Comparison of ENCODE assay signal across 17 cellular contexts in genomic region chr7:129210989-129211312, GRCh38. TPM values are rescaled to one million over a fixed set of nuclear protein-coding genes. Genes with fewer than 3 reads are reported as not detected.
"Had no signal": no experiment of that assay in that cellular context is flagged by ENCODE, and none has a peak within 500 bp of the region (broad histone marks: within the 10 kb centered on the region; RNA-seq: fewer than 3 reads in every experiment).

No MANE protein-coding gene starts in this region.

- H3K27ac ChIP-seq: esophagus muscularis mucosa, foreskin keratinocyte, neural progenitor cell, testis, transverse colon had no signal

- H3K27me3 ChIP-seq: esophagus muscularis mucosa, foreskin keratinocyte, neural progenitor cell, testis, transverse colon had no signal

- H3K27me3 Mint-ChIP-seq: activated CD4-positive, alpha-beta T cell treated with anti-CD3 and anti-CD28 coated beads for 36 hours; activated naive CD4-positive, alpha-beta T cell treated with anti-CD3 and anti-CD28 coated beads, Interleukin-2, amount 50 U/mL, for 24 hours; activated naive CD8-positive, alpha-beta T cell treated with anti-CD3 and anti-CD28 coated beads, Interleukin-2, amount 50 U/mL, for 24 hours; naive B cell; stimulated activated naive B cell treated with anti-CD40 and anti-IgM and Interleukin-4, amounts not matched to agents 10 μg/mL and 1 μg/mL and 100 μg/mL, for 72 hours had no signal

- H3K4me3 Mint-ChIP-seq: activated CD4-positive, alpha-beta T cell treated with anti-CD3 and anti-CD28 coated beads for 36 hours; activated CD8-positive, alpha-beta memory T cell treated with anti-CD3 and anti-CD28 coated beads, Interleukin-2, amount 10 ng/mL, durations not matched to agents 7 days and 5 days; activated CD8-positive, alpha-beta T cell treated with anti-CD3 and anti-CD28 coated beads, Interleukin-2, amount 10 ng/mL, durations not matched to agents 7 days and 5 days; activated naive CD4-positive, alpha-beta T cell treated with anti-CD3 and anti-CD28 coated beads, Interleukin-2, amount 50 U/mL, for 24 hours; activated naive CD8-positive, alpha-beta T cell treated with anti-CD3 and anti-CD28 coated beads, Interleukin-2, amount 50 U/mL, for 24 hours; endodermal cell; mesothelial cell of epicardium; naive B cell; neural progenitor cell; stimulated activated naive B cell treated with anti-CD40 and anti-IgM and Interleukin-4, amounts not matched to agents 10 μg/mL and 1 μg/mL and 100 μg/mL, for 72 hours; T-helper 2 cell treated with Interferon-gamma antibody and Interleukin-4, amounts not matched to agents 5 μg/mL and 100 μg/mL, for 36 hours had no signal

- H3K4me3 ChIP-seq: esophagus muscularis mucosa, neural progenitor cell, smooth muscle cell, testis, transverse colon had no signal

- H3K36me3 Mint-ChIP-seq: activated CD8-positive, alpha-beta memory T cell treated with anti-CD3 and anti-CD28 coated beads, Interleukin-2, amount 10 ng/mL, durations not matched to agents 7 days and 5 days; naive B cell; stimulated activated naive B cell treated with anti-CD40 and anti-IgM and Interleukin-4, amounts not matched to agents 10 μg/mL and 1 μg/mL and 100 μg/mL, for 72 hours had no signal

- H3K4me2 ChIP-seq: neural progenitor cell, smooth muscle cell had no signal

- H3K36me3 ChIP-seq: neural progenitor cell, transverse colon had no signal

- H3K4me1 ChIP-seq: foreskin keratinocyte, neural progenitor cell, transverse colon had no signal

- H3K27ac Mint-ChIP-seq: activated CD4-positive, alpha-beta T cell treated with anti-CD3 and anti-CD28 coated beads for 36 hours; activated CD8-positive, alpha-beta memory T cell treated with anti-CD3 and anti-CD28 coated beads, Interleukin-2, amount 10 ng/mL, durations not matched to agents 7 days and 5 days; activated CD8-positive, alpha-beta T cell treated with anti-CD3 and anti-CD28 coated beads, Interleukin-2, amount 10 ng/mL, durations not matched to agents 7 days and 5 days; activated naive CD4-positive, alpha-beta T cell treated with anti-CD3 and anti-CD28 coated beads, Interleukin-2, amount 50 U/mL, for 24 hours; activated naive CD8-positive, alpha-beta T cell treated with anti-CD3 and anti-CD28 coated beads, Interleukin-2, amount 50 U/mL, for 24 hours; activated T-helper 2 cell treated with anti-CD3 and anti-CD28 coated beads, Interferon-gamma antibody, Interleukin-2, Interleukin-4, amounts not matched to agents 10 μg/mL and 5 μg/mL and 100 μg/mL, durations not matched to agents 14 hours and 24 hours and 36 hours; endodermal cell; mesothelial cell of epicardium; neural progenitor cell; T-helper 2 cell treated with Interferon-gamma antibody and Interleukin-4, amounts not matched to agents 5 μg/mL and 100 μg/mL, for 36 hours had no signal

- H3K9me3 ChIP-seq: esophagus muscularis mucosa, testis, transverse colon had no signal

- H2AFZ ChIP-seq: neural progenitor cell had no signal

- DNase-seq: foreskin keratinocyte had no signal

- H3K9ac ChIP-seq: neural progenitor cell had no signal

- H3K9me3 Mint-ChIP-seq: activated naive CD4-positive, alpha-beta T cell treated with anti-CD3 and anti-CD28 coated beads, Interleukin-2, amount 50 U/mL, for 24 hours; activated naive CD8-positive, alpha-beta T cell treated with anti-CD3 and anti-CD28 coated beads, Interleukin-2, amount 50 U/mL, for 24 hours; activated T-helper 2 cell treated with anti-CD3 and anti-CD28 coated beads, Interferon-gamma antibody, Interleukin-2, Interleukin-4, amounts not matched to agents 10 μg/mL and 5 μg/mL and 100 μg/mL, durations not matched to agents 14 hours and 24 hours and 36 hours; mesothelial cell of epicardium; naive B cell; stimulated activated naive B cell treated with anti-CD40 and anti-IgM and Interleukin-4, amounts not matched to agents 10 μg/mL and 1 μg/mL and 100 μg/mL, for 72 hours; T-helper 2 cell treated with Interferon-gamma antibody and Interleukin-4, amounts not matched to agents 5 μg/mL and 100 μg/mL, for 36 hours had no signal

- H3K4me1 Mint-ChIP-seq: activated CD4-positive, alpha-beta T cell treated with anti-CD3 and anti-CD28 coated beads for 36 hours; activated CD8-positive, alpha-beta memory T cell treated with anti-CD3 and anti-CD28 coated beads, Interleukin-2, amount 10 ng/mL, durations not matched to agents 7 days and 5 days; activated naive CD4-positive, alpha-beta T cell treated with anti-CD3 and anti-CD28 coated beads, Interleukin-2, amount 50 U/mL, for 24 hours; activated naive CD8-positive, alpha-beta T cell treated with anti-CD3 and anti-CD28 coated beads, Interleukin-2, amount 50 U/mL, for 24 hours; endodermal cell had no signal

RNA-seq across cellular contexts. Expression of gene SMO, which starts 22.5 kb away (rescaled TPM):
- total RNA-seq: activated CD8-positive, alpha-beta T cell treated with anti-CD3 and anti-CD28 coated beads, Interleukin-2, amount 10 ng/mL, durations not matched to agents 7 days and 5 days had no signal
